Comparison of ENCODE assay signal across 20 cellular contexts in genomic region chr13:32682130-32682529, GRCh38.
"Had no signal": no experiment of that assay in that cellular context is flagged by ENCODE, and none has a peak within 500 bp of the region (broad histone marks: within the 10 kb centered on the region; RNA-seq: fewer than 3 reads in every experiment).

No MANE protein-coding gene starts in this region.

- H3K9me3 Mint-ChIP-seq: activated B cell treated with CpG ODN at 0.5 μM for 24 hours, neural progenitor cell, type B pancreatic cell had no signal

- H2AFZ ChIP-seq: neural progenitor cell had no signal

- H3K9ac ChIP-seq: neural progenitor cell had no signal

- H3K4me1 ChIP-seq: gastrocnemius medialis, neural progenitor cell, testis had no signal

- H3K9me3 ChIP-seq: gastrocnemius medialis, psoas muscle, testis had no signal

- ATAC-seq: gastrocnemius medialis, psoas muscle, right cardiac atrium had no signal

- H3K27me3 ChIP-seq: brain microvascular endothelial cell, gastrocnemius medialis, neural progenitor cell, testis had no signal

- H3K27ac Mint-ChIP-seq: activated B cell treated with CpG ODN at 0.5 μM for 24 hours, type B pancreatic cell had no signal

- H3K27ac ChIP-seq: brain microvascular endothelial cell, coronary artery, gastrocnemius medialis, neural progenitor cell, psoas muscle, skin epidermis, testis had no signal

- DNase-seq: activated B cell treated with CpG ODN at 0.5 μM for 24 hours; activated CD4-positive, alpha-beta T cell treated with anti-CD3 and anti-CD28 coated beads, Interleukin-2, amount 50 U/mL, for 1 hour; activated effector memory CD4-positive, alpha-beta T cell treated with Interleukin-2 at 50 U/mL for 16 hours; aorta; brain microvascular endothelial cell; central memory CD4-positive, alpha-beta T cell; gastrocnemius medialis; head of caudate nucleus; kidney; midbrain; psoas muscle; right cardiac atrium; stimulated activated CD4-positive, alpha-beta T cell treated with anti-CD3 and anti-CD28 coated beads, Interleukin-15, amount 100 ng/mL, for 24 hours; stimulated activated CD4-positive, alpha-beta T cell treated with anti-CD3 and anti-CD28 coated beads, Interleukin-2, amount 100 ng/mL, for 48 hours; testis had no signal

- H3K4me1 Mint-ChIP-seq: neural progenitor cell had no signal

- H3K4me3 ChIP-seq: coronary artery, gastrocnemius medialis, lung, neural progenitor cell, psoas muscle, skin epidermis, testis had no signal

- H3K27me3 Mint-ChIP-seq: activated B cell treated with CpG ODN at 0.5 μM for 24 hours, type B pancreatic cell had no signal

- H3K4me2 ChIP-seq: neural progenitor cell had no signal

- H3K4me3 Mint-ChIP-seq: activated B cell treated with CpG ODN at 0.5 μM for 24 hours, neural progenitor cell, type B pancreatic cell had no signal
